Comparison of ENCODE assay signal across 8 cellular contexts in the genomic region with DNA sequence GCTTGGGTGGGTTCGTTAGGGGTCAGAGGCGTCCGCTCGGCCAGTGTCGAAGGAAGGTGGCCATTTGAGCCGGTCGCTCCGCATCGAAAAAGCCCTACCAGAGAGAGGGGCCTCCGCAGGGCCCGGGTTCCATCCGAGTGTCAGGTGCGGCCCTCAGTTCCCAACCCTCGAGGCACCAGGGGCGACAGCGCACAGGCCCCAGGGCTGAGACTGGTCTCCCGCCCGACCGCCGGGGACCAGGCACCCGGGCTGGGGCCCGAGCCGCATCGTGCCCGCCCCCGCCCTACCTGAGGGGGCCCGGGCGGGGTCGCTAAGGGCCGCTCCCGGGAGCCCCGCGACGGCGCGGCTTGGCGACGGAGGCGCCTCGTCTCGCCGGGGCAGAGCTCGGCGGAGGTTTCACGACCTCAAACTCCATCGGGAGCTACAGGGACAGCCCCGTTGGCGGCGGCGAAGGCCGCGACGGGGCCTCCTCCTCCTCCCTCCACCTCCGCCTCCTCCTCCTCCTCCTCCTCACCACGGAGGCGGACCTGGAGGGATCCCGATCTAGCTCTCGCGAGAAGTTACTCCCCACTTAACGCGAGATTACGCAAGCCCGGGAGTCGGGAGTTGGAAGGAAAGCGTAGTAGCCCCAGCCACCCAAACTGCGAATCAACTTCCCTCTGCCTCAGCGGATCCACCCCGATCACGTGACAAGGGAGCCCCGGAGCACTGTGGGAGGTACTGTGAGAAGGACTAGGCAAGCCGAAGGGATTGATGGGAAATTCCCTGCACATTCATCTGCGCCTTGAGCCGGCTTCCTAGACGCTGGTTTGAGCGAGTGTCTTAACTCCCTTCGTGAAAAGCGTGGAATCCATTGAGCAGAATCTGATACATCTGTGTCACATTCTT. TPM values are rescaled to one million over a fixed set of nuclear protein-coding genes. Genes with fewer than 3 reads are reported as not detected.
DNase-seq lines count a peak whose midpoint lies in the region; ATAC-seq lines count a peak whose summit lies in the region.

A gene with protein sequence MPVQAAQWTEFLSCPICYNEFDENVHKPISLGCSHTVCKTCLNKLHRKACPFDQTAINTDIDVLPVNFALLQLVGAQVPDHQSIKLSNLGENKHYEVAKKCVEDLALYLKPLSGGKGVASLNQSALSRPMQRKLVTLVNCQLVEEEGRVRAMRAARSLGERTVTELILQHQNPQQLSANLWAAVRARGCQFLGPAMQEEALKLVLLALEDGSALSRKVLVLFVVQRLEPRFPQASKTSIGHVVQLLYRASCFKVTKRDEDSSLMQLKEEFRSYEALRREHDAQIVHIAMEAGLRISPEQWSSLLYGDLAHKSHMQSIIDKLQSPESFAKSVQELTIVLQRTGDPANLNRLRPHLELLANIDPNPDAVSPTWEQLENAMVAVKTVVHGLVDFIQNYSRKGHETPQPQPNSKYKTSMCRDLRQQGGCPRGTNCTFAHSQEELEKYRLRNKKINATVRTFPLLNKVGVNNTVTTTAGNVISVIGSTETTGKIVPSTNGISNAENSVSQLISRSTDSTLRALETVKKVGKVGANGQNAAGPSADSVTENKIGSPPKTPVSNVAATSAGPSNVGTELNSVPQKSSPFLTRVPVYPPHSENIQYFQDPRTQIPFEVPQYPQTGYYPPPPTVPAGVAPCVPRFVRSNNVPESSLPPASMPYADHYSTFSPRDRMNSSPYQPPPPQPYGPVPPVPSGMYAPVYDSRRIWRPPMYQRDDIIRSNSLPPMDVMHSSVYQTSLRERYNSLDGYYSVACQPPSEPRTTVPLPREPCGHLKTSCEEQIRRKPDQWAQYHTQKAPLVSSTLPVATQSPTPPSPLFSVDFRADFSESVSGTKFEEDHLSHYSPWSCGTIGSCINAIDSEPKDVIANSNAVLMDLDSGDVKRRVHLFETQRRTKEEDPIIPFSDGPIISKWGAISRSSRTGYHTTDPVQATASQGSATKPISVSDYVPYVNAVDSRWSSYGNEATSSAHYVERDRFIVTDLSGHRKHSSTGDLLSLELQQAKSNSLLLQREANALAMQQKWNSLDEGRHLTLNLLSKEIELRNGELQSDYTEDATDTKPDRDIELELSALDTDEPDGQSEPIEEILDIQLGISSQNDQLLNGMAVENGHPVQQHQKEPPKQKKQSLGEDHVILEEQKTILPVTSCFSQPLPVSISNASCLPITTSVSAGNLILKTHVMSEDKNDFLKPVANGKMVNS (minus strand): TSS at position 537 of the 888 bp plus-strand sequence. CDS start 7,850 bp downstream, outside the sequence.

- no peaks in the 10 kb centered on the region for H3K27me3 ChIP-seq in effector memory CD4-positive, alpha-beta T cell (replicated peaks; ENCODE audit: control insufficient read depth, insufficient read depth, low read length, poor library complexity, severe bottlenecking)

- H3K4me1 ChIP-seq in effector memory CD4-positive, alpha-beta T cell (ENCODE audit: control insufficient read depth, insufficient read depth, low read length, poor library complexity, severe bottlenecking), result peaks cover 15% of the 10 kb centered on the region

- ATAC-seq in GM21360 (IDR thresholded peaks at IDR 0.05; ENCODE audit: unreplicated experiment), result peak; percentile 90

- H3K36me3 ChIP-seq in effector memory CD4-positive, alpha-beta T cell (ENCODE audit: control insufficient read depth, insufficient read depth, low read length), result peaks cover 4% of the 10 kb centered on the region

- peak within 1 kb of the TSS; percentile 88 for H3K27ac ChIP-seq in effector memory CD4-positive, alpha-beta T cell (ENCODE audit: insufficient read depth, low read length, poor library complexity, severe bottlenecking)

- DNase-seq in COLO829 (ENCODE audit: low spot score), result peak; percentile 99
- peak; percentile 99 for DNase-seq in HT1080 (ENCODE audit: low read depth)
- peak; percentile 98 for DNase-seq in NOMO-1 treated with DMSO at 0.1 percent for 48 hours (lab: John Stamatoyannopoulos, UW; ENCODE audit: unreplicated experiment)
- peak; percentile 90 to 96 for DNase-seq in activated CD8-positive, alpha-beta memory T cell treated with anti-CD3 and anti-CD28 coated beads for 4 hours (ENCODE audit: low read depth in 2 of 2)
- DNase-seq in effector memory CD4-positive, alpha-beta T cell, result peak; percentile 97 to 98 (median 98)
- peak; percentile 100 for DNase-seq in lung microvascular endothelial cell (ENCODE audit: low read depth in 2 of 2)
- DNase-seq in stimulated activated CD4-positive, alpha-beta T cell treated with anti-CD3 and anti-CD28 coated beads, TNF-alpha, amount 100 ng/mL, for 48 hours (ENCODE audit: low read depth in 3 of 3), result peak; percentile 90 to 97 (median 93)

- peak within 1 kb of the TSS; percentile 72 for H3K4me3 ChIP-seq in effector memory CD4-positive, alpha-beta T cell (ENCODE audit: insufficient read depth, low read depth, low read length, poor library complexity, severe bottlenecking)

- no peaks in the 10 kb centered on the region for H3K9me3 ChIP-seq in effector memory CD4-positive, alpha-beta T cell (ENCODE audit: control insufficient read depth, low read length)

RNA-seq across cellular contexts. Expression of the gene that starts here (rescaled TPM):
- 32.0 and 33.7 TPM in 2 replicates for total RNA-seq in HT1080 (2014; rRNA removed; shearing (Covaris generic))
- polyA plus RNA-seq in HT1080 (2015; cell fraction: cytosol; rRNA removed), result 15.8 and 20.6 TPM in 2 replicates
- polyA plus RNA-seq in HT1080 (2015; cell fraction: nucleus; rRNA removed), result 17.4 and 21.6 TPM in 2 replicates
- 48.6 and 85.1 TPM in 2 replicates for total RNA-seq in lung microvascular endothelial cell

Comparison
In these comparisons a context has a peak if more than half of its experiments do, and no peak if none do; other contexts are left out.
1. Peak in every context shown above with its lines: DNase-seq, ATAC-seq, H3K4me3 ChIP-seq and H3K27ac ChIP-seq.